In genomic region chr2:112542974-112543760, GRCh38 we compare ENCODE assay signal across 9 cellular contexts. TPM values are rescaled to one million over a fixed set of nuclear protein-coding genes. Genes with fewer than 3 reads are reported as not detected.
DNase-seq lines count a peak whose midpoint lies in the region; ATAC-seq, FAIRE-seq and TF ChIP-seq lines count a peak whose summit lies in the region.
"Had no signal": no experiment of that assay in that cellular context is flagged by ENCODE, and none has a peak within 500 bp of the region (broad histone marks: within the 10 kb centered on the region; RNA-seq: fewer than 3 reads in every experiment).

No MANE protein-coding gene starts in this region.

- intact Hi-C loops in testis (cut with DNase I; ENCODE audit: low total_unique reads), result no loop called here

- no peak overlapping the region for H3K4me3 Mint-ChIP-seq in activated T-helper 17 cell treated with anti-CD3 and anti-CD28 coated beads, Interleukin-2, amount 50 U/mL, for 72 hours
- H3K4me3 Mint-ChIP-seq: activated naive CD4-positive, alpha-beta T cell treated with anti-CD3 and anti-CD28 coated beads, Interleukin-2, amount 50 U/mL, for 24 hours had no signal

- H3K27ac ChIP-seq in keratinocyte (ENCODE audit: control insufficient read depth, insufficient read depth, low read length), result peak overlapping the region; percentile 70
- no peak overlapping the region for H3K27ac ChIP-seq in testis

- no peaks in the 10 kb centered on the region for H3K9me3 Mint-ChIP-seq in activated T-helper 17 cell treated with anti-CD3 and anti-CD28 coated beads, Interleukin-2, amount 50 U/mL, for 72 hours
- H3K9me3 Mint-ChIP-seq: activated naive CD4-positive, alpha-beta T cell treated with anti-CD3 and anti-CD28 coated beads, Interleukin-2, amount 50 U/mL, for 24 hours had no signal

- no peaks in the 10 kb centered on the region for H3K27me3 Mint-ChIP-seq in activated T-helper 17 cell treated with anti-CD3 and anti-CD28 coated beads, Interleukin-2, amount 50 U/mL, for 72 hours
- H3K27me3 Mint-ChIP-seq: activated naive CD4-positive, alpha-beta T cell treated with anti-CD3 and anti-CD28 coated beads, Interleukin-2, amount 50 U/mL, for 24 hours had no signal

- peaks cover 12 to 16% of the 10 kb centered on the region in 2 experiments for H3K36me3 ChIP-seq in keratinocyte (ENCODE audit: control insufficient read depth in 2 of 2, extremely low read depth in 1 of 2, insufficient read depth in 2 of 2, low read length in 2 of 2)
- H3K36me3 ChIP-seq in testis (ENCODE audit: low read depth, missing control alignments), result no peaks in the 10 kb centered on the region

- peak overlapping the region; percentile 92 for H3K4me2 ChIP-seq in keratinocyte (ENCODE audit: control insufficient read depth, extremely low read depth, insufficient read depth, low read depth, low read length)

- no peak overlapping the region for H3K27ac Mint-ChIP-seq in activated T-helper 17 cell treated with anti-CD3 and anti-CD28 coated beads, Interleukin-2, amount 50 U/mL, for 72 hours

- peak overlapping the region; percentile 98 for H2AFZ ChIP-seq in keratinocyte (ENCODE audit: control insufficient read depth, low read length)

- peak overlapping the region; percentile 82 for H3K9ac ChIP-seq in keratinocyte (ENCODE audit: control insufficient read depth, extremely low read depth, insufficient read depth, low read length)

- peaks cover 48% of the 10 kb centered on the region for H3K79me2 ChIP-seq in keratinocyte (ENCODE audit: control insufficient read depth, insufficient read depth, low read length)

- peaks cover 27% of the 10 kb centered on the region for H3K36me3 Mint-ChIP-seq in activated T-helper 17 cell treated with anti-CD3 and anti-CD28 coated beads, Interleukin-2, amount 50 U/mL, for 72 hours (ENCODE audit: low read depth)

- DNase-seq in activated CD4-positive, CD25-positive, alpha-beta regulatory T cell (lab: John Stamatoyannopoulos, UW), result no peak
- peak; percentile 20 for DNase-seq in Jurkat, Clone E6-1 (ENCODE audit: low read depth, low spot score)
- DNase-seq in keratinocyte (ENCODE audit: low read depth, low spot score) (no peak), testis (no peak)

- TF ChIP-seq CTCF in keratinocyte (optimal IDR thresholded peaks at IDR 0.05 in 1 of 3, IDR thresholded peaks at IDR 0.05 in 1 of 3, conservative IDR thresholded peaks at IDR 0.05 in 1 of 3; ENCODE audit: extremely low read depth in 1 of 3, insufficient read depth in 2 of 3, low read length in 3 of 3), result peak in 2 of 3 experiments; percentile 8 to 25
- no peak for TF ChIP-seq CTCF in testis (IDR thresholded peaks at IDR 0.05)

- H3K27me3 ChIP-seq in keratinocyte (ENCODE audit: control insufficient read depth, extremely low read depth, insufficient read depth, low read length) (no peaks in the 10 kb centered on the region), testis (no peaks in the 10 kb centered on the region)

- H3K4me1 ChIP-seq in keratinocyte (ENCODE audit: control insufficient read depth, extremely low read depth, insufficient read depth, low read length) (peaks cover 12% of the 10 kb centered on the region), testis (peaks cover 9% of the 10 kb centered on the region)

- ATAC-seq in activated CD4-positive, CD25-positive, alpha-beta regulatory T cell treated with anti-CD3 and anti-CD28 coated beads, Interleukin-2, amount 50 U/mL, for 24 hours, result peak; percentile 46 to 50
- peak; percentile 1 for ATAC-seq in activated T-helper 17 cell treated with anti-CD3 and anti-CD28 coated beads, Interleukin-2, amount 50 U/mL, for 72 hours (replicated peaks)
- no peak for ATAC-seq in HG02571 (IDR thresholded peaks at IDR 0.05; ENCODE audit: unreplicated experiment)
- ATAC-seq in GM18870 (IDR thresholded peaks at IDR 0.05; ENCODE audit: unreplicated experiment), result no peak

- no peak for FAIRE-seq in keratinocyte (lab: Jason Lieb, UNC)

- H3K4me1 Mint-ChIP-seq in activated T-helper 17 cell treated with anti-CD3 and anti-CD28 coated beads, Interleukin-2, amount 50 U/mL, for 72 hours, result no peaks in the 10 kb centered on the region

- no peaks in the 10 kb centered on the region for H3K9me3 ChIP-seq in keratinocyte (ENCODE audit: control insufficient read depth, low read depth, low read length)
- no peaks in the 10 kb centered on the region for H3K9me3 ChIP-seq in testis

- TF ChIP-seq POLR2A in testis (IDR thresholded peaks at IDR 0.05), result no peak

- no peaks in the 10 kb centered on the region for H3K9me1 ChIP-seq in keratinocyte (ENCODE audit: control insufficient read depth, extremely low read depth, insufficient read depth, low read length)

- 8 to 9% methylated on average over 20 of the region's 20 CpGs for WGBS in testis, 2 donors

- dilution Hi-C loops in keratinocyte (cut with MboI; ENCODE audit: extremely low pct_ligation_motif_present, low sequenced_read_pairs), result no loop called here

- H4K20me1 ChIP-seq in keratinocyte (ENCODE audit: control insufficient read depth, extremely low read depth, insufficient read depth, low read length), result peaks cover 4% of the 10 kb centered on the region

- H3K4me3 ChIP-seq in Jurkat, Clone E6-1 (ENCODE audit: low read length), result peak overlapping the region; percentile 74
- peak overlapping the region; percentile 73 to 97 (median 87) for H3K4me3 ChIP-seq in keratinocyte (ENCODE audit: control insufficient read depth in 2 of 3, extremely low read depth in 1 of 3, insufficient read depth in 2 of 3, low read depth in 1 of 3, low read length in 3 of 3)
- H3K4me3 ChIP-seq in testis, result peak overlapping the region; percentile 84 to 90

RNA-seq across cellular contexts. Expression of gene POLR1B, which starts 0.9 kb away (rescaled TPM):
- 26.9 TPM for polyA plus RNA-seq in Jurkat, Clone E6-1 (2012; ENCODE audit: insufficient read depth, insufficient read length)
- total RNA-seq in activated T-helper 17 cell treated with anti-CD3 and anti-CD28 coated beads, Interleukin-2, amount 50 U/mL, for 72 hours, result 10 to 100 TPM; 30.6 to 59.2 TPM
- 23.5 to 31.9 TPM (median 27.1 TPM) in 3 replicates for polyA plus RNA-seq in keratinocyte
- 7.5 TPM for polyA plus RNA-seq in keratinocyte (2011; ENCODE audit: low read depth)
- polyA plus RNA-seq in keratinocyte (2011; cell fraction: cytosol; rRNA removed), result 13.2 and 21.2 TPM in 2 replicates
- polyA plus RNA-seq in keratinocyte (2011; cell fraction: nucleus; rRNA removed), result 38.7 and 42.7 TPM in 2 replicates
- polyA plus RNA-seq in keratinocyte (2012; ENCODE audit: low replicate concordance), result 11.3 and 19.7 TPM in 2 replicates
- polyA minus RNA-seq in keratinocyte, result 58.3 to 70.7 TPM (median 66.9 TPM) in 3 replicates
- polyA minus RNA-seq in keratinocyte (2011; cell fraction: cytosol; rRNA and poly(A)+ RNA removed), result 22.3 TPM
- polyA minus RNA-seq in keratinocyte (2011; cell fraction: nucleus; rRNA and poly(A)+ RNA removed), result 34.3 and 66.8 TPM in 2 replicates
- 10 to 100 TPM; 26.9 to 29.8 TPM for total RNA-seq in testis
- polyA plus RNA-seq in testis (ENCODE audit: insufficient read depth, low read depth, low replicate concordance), result 59.2 TPM

RNA-seq across cellular contexts. Expression of gene CHCHD5, which starts 41.2 kb away (rescaled TPM):
- not detected for polyA plus RNA-seq in Jurkat, Clone E6-1 (2012; ENCODE audit: insufficient read depth, insufficient read length)
- total RNA-seq in activated T-helper 17 cell treated with anti-CD3 and anti-CD28 coated beads, Interleukin-2, amount 50 U/mL, for 72 hours, result 10 to 100 TPM; 25.2 to 28.9 TPM
- polyA plus RNA-seq in keratinocyte (17.6 to 30.1 TPM (median 17.9 TPM) in 3 replicates), testis (ENCODE audit: insufficient read depth, low read depth, low replicate concordance) (98.9 TPM)
- polyA plus RNA-seq in keratinocyte (2011; ENCODE audit: low read depth), result 7.3 TPM
- polyA plus RNA-seq in keratinocyte (2011; cell fraction: cytosol; rRNA removed), result 9.9 and 27.7 TPM in 2 replicates
- polyA plus RNA-seq in keratinocyte (2011; cell fraction: nucleus; rRNA removed), result 7.4 TPM in 2 replicates
- polyA plus RNA-seq in keratinocyte (2012; ENCODE audit: low replicate concordance), result 32.9 and 59.8 TPM in 2 replicates
- polyA minus RNA-seq in keratinocyte, result 6.6 to 46.2 TPM (median 8.2 TPM) in 3 replicates
- 14.8 TPM for polyA minus RNA-seq in keratinocyte (2011; cell fraction: cytosol; rRNA and poly(A)+ RNA removed)
- polyA minus RNA-seq in keratinocyte (2011; cell fraction: nucleus; rRNA and poly(A)+ RNA removed), result 0.84 and 3.3 TPM in 2 replicates
- total RNA-seq in testis, result 10 to 100 TPM; 49.0 to 51.3 TPM

Comparison
In these comparisons a context has a peak if more than half of its experiments do, and no peak if none do; other contexts are left out.
1. ATAC-seq: peak in activated CD4-positive, CD25-positive, alpha-beta regulatory T cell treated with anti-CD3 and anti-CD28 coated beads, Interleukin-2, amount 50 U/mL, for 24 hours (2 of 2) and activated T-helper 17 cell treated with anti-CD3 and anti-CD28 coated beads, Interleukin-2, amount 50 U/mL, for 72 hours (single experiment); none in HG02571 (single experiment) and GM18870 (single experiment).
2. CTCF ChIP-seq: peak in keratinocyte (2 of 3); none in testis (0 of 3).
3. Peak in every context shown above with its lines, with median percentiles within 50 percentile points of each other: H3K4me3 ChIP-seq.